Comparison of ENCODE assay signal across 3 cellular contexts in the genomic region with DNA sequence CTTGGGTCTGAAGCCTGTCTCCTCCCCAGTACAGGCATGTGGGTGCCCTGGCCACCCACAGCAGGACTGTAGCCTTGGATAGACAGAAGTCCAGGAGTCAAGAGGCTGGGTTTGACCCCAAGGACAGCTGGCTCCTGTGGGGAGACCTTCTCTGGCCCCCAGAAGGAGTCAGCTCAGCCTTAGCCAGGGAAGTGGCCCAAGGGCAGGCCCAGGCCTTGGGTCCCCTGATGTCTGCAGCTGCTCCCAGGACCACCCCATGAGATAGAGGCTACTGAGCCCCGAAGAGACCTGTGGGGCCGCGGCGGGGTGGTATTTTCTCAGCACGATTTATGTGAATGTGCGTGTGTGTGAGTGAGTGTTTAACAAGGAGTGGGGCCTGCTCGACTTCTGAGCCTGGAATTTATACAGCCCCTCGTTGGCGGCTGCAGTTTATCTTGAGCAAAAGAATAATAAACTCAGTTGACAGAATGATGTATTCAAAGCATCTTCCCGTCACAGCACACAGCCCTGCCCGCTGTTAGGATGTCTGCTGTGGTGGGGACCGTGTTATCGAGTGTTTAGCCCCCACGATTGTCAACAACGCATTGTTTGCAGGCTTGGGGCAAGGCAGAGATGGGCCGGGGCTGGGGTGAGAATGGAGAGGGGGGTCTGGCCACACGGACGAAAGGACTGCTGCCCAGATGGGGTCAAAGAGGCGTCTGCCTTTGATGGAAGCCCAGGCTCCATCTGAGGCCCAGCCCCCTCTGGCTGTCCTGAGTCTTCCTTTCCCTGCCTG.
TF ChIP-seq lines count a peak whose summit lies in the region.

No MANE protein-coding gene starts in this region.

TF ChIP-seq in SK-N-SH, 30 proteins besides CTCF, POLR2A, EP300 and RAD21 (continues in another document):
- TF ChIP-seq SMC3 (IDR thresholded peaks at IDR 0.05; ENCODE audit: low read depth, low read length) (no peak), FOSL2 (IDR thresholded peaks at IDR 0.05; ENCODE audit: borderline replicate concordance, low read depth) (no peak), POLR2AphosphoS5 (IDR thresholded peaks at IDR 0.05; ENCODE audit: low read depth, low read length) (no peak), TEAD4 (IDR thresholded peaks at IDR 0.05; ENCODE audit: borderline replicate concordance, insufficient read depth) (no peak), FOXJ3 (CRISPR knock-in tag; IDR thresholded peaks at IDR 0.05) (no peak), CHD2 (IDR thresholded peaks at IDR 0.05; ENCODE audit: low read length, partially characterized antibody) (no peak), GABPA (IDR thresholded peaks at IDR 0.05; ENCODE audit: low read depth) (no peak), RCOR1 (IDR thresholded peaks at IDR 0.05; ENCODE audit: low read length) (no peak)
- TF ChIP-seq, protein P1, sequence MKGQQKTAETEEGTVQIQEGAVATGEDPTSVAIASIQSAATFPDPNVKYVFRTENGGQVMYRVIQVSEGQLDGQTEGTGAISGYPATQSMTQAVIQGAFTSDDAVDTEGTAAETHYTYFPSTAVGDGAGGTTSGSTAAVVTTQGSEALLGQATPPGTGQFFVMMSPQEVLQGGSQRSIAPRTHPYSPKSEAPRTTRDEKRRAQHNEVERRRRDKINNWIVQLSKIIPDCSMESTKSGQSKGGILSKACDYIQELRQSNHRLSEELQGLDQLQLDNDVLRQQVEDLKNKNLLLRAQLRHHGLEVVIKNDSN (IDR thresholded peaks at IDR 0.05; ENCODE audit: borderline replicate concordance, low read depth): no peak
- TF ChIP-seq, protein P2, sequence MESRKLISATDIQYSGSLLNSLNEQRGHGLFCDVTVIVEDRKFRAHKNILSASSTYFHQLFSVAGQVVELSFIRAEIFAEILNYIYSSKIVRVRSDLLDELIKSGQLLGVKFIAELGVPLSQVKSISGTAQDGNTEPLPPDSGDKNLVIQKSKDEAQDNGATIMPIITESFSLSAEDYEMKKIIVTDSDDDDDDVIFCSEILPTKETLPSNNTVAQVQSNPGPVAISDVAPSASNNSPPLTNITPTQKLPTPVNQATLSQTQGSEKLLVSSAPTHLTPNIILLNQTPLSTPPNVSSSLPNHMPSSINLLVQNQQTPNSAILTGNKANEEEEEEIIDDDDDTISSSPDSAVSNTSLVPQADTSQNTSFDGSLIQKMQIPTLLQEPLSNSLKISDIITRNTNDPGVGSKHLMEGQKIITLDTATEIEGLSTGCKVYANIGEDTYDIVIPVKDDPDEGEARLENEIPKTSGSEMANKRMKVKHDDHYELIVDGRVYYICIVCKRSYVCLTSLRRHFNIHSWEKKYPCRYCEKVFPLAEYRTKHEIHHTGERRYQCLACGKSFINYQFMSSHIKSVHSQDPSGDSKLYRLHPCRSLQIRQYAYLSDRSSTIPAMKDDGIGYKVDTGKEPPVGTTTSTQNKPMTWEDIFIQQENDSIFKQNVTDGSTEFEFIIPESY (IDR thresholded peaks at IDR 0.05; ENCODE audit: borderline replicate concordance, low read depth): no peak
- TF ChIP-seq, protein P3, sequence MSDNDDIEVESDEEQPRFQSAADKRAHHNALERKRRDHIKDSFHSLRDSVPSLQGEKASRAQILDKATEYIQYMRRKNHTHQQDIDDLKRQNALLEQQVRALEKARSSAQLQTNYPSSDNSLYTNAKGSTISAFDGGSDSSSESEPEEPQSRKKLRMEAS (IDR thresholded peaks at IDR 0.05; ENCODE audit: low read depth): no peak
- TF ChIP-seq, protein P4, sequence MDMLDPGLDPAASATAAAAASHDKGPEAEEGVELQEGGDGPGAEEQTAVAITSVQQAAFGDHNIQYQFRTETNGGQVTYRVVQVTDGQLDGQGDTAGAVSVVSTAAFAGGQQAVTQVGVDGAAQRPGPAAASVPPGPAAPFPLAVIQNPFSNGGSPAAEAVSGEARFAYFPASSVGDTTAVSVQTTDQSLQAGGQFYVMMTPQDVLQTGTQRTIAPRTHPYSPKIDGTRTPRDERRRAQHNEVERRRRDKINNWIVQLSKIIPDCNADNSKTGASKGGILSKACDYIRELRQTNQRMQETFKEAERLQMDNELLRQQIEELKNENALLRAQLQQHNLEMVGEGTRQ (IDR thresholded peaks at IDR 0.05; ENCODE audit: borderline replicate concordance, low read depth, low read length): no peak

TF ChIP-seq in SK-N-SH treated with all-trans-retinoic acid at 6 μM for 48 hours, 23 proteins besides CTCF, POLR2A, EP300 and RAD21:
- TF ChIP-seq TCF4 (CRISPR knock-in tag; IDR thresholded peaks at IDR 0.05; ENCODE audit: borderline replicate concordance) (no peak), TOX (CRISPR knock-in tag; IDR thresholded peaks at IDR 0.05; ENCODE audit: borderline replicate concordance) (no peak), ZFP3 (CRISPR knock-in tag; IDR thresholded peaks at IDR 0.05) (no peak), ZNF565 (CRISPR knock-in tag; conservative IDR thresholded peaks at IDR 0.05; ENCODE audit: low read depth) (no peak)
- TF ChIP-seq, protein P5, sequence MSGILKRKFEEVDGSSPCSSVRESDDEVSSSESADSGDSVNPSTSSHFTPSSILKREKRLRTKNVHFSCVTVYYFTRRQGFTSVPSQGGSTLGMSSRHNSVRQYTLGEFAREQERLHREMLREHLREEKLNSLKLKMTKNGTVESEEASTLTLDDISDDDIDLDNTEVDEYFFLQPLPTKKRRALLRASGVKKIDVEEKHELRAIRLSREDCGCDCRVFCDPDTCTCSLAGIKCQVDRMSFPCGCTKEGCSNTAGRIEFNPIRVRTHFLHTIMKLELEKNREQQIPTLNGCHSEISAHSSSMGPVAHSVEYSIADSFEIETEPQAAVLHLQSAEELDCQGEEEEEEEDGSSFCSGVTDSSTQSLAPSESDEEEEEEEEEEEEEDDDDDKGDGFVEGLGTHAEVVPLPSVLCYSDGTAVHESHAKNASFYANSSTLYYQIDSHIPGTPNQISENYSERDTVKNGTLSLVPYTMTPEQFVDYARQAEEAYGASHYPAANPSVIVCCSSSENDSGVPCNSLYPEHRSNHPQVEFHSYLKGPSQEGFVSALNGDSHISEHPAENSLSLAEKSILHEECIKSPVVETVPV (CRISPR knock-in tag; IDR thresholded peaks at IDR 0.05): no peak
- TF ChIP-seq, protein P6, sequence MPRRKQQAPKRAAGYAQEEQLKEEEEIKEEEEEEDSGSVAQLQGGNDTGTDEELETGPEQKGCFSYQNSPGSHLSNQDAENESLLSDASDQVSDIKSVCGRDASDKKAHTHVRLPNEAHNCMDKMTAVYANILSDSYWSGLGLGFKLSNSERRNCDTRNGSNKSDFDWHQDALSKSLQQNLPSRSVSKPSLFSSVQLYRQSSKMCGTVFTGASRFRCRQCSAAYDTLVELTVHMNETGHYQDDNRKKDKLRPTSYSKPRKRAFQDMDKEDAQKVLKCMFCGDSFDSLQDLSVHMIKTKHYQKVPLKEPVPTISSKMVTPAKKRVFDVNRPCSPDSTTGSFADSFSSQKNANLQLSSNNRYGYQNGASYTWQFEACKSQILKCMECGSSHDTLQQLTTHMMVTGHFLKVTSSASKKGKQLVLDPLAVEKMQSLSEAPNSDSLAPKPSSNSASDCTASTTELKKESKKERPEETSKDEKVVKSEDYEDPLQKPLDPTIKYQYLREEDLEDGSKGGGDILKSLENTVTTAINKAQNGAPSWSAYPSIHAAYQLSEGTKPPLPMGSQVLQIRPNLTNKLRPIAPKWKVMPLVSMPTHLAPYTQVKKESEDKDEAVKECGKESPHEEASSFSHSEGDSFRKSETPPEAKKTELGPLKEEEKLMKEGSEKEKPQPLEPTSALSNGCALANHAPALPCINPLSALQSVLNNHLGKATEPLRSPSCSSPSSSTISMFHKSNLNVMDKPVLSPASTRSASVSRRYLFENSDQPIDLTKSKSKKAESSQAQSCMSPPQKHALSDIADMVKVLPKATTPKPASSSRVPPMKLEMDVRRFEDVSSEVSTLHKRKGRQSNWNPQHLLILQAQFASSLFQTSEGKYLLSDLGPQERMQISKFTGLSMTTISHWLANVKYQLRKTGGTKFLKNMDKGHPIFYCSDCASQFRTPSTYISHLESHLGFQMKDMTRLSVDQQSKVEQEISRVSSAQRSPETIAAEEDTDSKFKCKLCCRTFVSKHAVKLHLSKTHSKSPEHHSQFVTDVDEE (CRISPR knock-in tag; IDR thresholded peaks at IDR 0.05): no peak
TF ChIP-seq in SK-N-SH treated with all-trans-retinoic acid at 6 μM for 48 hours: peak in this region for 0.

TF ChIP-seq in K562, 482 proteins besides CTCF, POLR2A, EP300 and RAD21 (continues in another document):
- TF ChIP-seq PML (IDR thresholded peaks at IDR 0.05; ENCODE audit: low read length) (no peak), ZNF830 (CRISPR knock-in tag; IDR thresholded peaks at IDR 0.05) (no peak), ZNF583 (CRISPR knock-in tag; IDR thresholded peaks at IDR 0.05) (0 out of 2 replicates have a peak, but pooled peaks have one; percentile 28), L3MBTL2 (IDR thresholded peaks at IDR 0.05) (no peak), PURB (CRISPR knock-in tag; IDR thresholded peaks at IDR 0.05; ENCODE audit: low read depth) (no peak), GATA2 (CRISPR knock-in tag; IDR thresholded peaks at IDR 0.05) (no peak), ESRRB (CRISPR knock-in tag; IDR thresholded peaks at IDR 0.05; ENCODE audit: borderline replicate concordance) (no peak), NFRKB (IDR thresholded peaks at IDR 0.05; ENCODE audit: low read depth) (0 out of 2 replicates have a peak, but pooled peaks have one; percentile 57), DACH1 (IDR thresholded peaks at IDR 0.05; ENCODE audit: partially characterized antibody) (no peak), PTTG1 (tag; IDR thresholded peaks at IDR 0.05; ENCODE audit: low read depth) (no peak), ZNF324 (CRISPR knock-in tag; IDR thresholded peaks at IDR 0.05) (0 out of 2 replicates have a peak, but pooled peaks have one; percentile 10), PHB (CRISPR knock-in tag; IDR thresholded peaks at IDR 0.05) (no peak)
- TF ChIP-seq, protein P4 (CRISPR knock-in tag; IDR thresholded peaks at IDR 0.05): no peak
- TF ChIP-seq, protein P7, sequence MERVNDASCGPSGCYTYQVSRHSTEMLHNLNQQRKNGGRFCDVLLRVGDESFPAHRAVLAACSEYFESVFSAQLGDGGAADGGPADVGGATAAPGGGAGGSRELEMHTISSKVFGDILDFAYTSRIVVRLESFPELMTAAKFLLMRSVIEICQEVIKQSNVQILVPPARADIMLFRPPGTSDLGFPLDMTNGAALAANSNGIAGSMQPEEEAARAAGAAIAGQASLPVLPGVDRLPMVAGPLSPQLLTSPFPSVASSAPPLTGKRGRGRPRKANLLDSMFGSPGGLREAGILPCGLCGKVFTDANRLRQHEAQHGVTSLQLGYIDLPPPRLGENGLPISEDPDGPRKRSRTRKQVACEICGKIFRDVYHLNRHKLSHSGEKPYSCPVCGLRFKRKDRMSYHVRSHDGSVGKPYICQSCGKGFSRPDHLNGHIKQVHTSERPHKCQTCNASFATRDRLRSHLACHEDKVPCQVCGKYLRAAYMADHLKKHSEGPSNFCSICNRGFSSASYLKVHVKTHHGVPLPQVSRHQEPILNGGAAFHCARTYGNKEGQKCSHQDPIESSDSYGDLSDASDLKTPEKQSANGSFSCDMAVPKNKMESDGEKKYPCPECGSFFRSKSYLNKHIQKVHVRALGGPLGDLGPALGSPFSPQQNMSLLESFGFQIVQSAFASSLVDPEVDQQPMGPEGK (CRISPR knock-in tag; IDR thresholded peaks at IDR 0.05; ENCODE audit: borderline replicate concordance): no peak
- TF ChIP-seq, protein P8, sequence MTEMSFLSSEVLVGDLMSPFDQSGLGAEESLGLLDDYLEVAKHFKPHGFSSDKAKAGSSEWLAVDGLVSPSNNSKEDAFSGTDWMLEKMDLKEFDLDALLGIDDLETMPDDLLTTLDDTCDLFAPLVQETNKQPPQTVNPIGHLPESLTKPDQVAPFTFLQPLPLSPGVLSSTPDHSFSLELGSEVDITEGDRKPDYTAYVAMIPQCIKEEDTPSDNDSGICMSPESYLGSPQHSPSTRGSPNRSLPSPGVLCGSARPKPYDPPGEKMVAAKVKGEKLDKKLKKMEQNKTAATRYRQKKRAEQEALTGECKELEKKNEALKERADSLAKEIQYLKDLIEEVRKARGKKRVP (CRISPR knock-in tag; IDR thresholded peaks at IDR 0.05): no peak
- TF ChIP-seq, protein P9, sequence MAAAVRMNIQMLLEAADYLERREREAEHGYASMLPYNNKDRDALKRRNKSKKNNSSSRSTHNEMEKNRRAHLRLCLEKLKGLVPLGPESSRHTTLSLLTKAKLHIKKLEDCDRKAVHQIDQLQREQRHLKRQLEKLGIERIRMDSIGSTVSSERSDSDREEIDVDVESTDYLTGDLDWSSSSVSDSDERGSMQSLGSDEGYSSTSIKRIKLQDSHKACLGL (CRISPR knock-in tag; IDR thresholded peaks at IDR 0.05; ENCODE audit: borderline replicate concordance, poor library complexity, severe bottlenecking): no peak
- TF ChIP-seq, protein P10, sequence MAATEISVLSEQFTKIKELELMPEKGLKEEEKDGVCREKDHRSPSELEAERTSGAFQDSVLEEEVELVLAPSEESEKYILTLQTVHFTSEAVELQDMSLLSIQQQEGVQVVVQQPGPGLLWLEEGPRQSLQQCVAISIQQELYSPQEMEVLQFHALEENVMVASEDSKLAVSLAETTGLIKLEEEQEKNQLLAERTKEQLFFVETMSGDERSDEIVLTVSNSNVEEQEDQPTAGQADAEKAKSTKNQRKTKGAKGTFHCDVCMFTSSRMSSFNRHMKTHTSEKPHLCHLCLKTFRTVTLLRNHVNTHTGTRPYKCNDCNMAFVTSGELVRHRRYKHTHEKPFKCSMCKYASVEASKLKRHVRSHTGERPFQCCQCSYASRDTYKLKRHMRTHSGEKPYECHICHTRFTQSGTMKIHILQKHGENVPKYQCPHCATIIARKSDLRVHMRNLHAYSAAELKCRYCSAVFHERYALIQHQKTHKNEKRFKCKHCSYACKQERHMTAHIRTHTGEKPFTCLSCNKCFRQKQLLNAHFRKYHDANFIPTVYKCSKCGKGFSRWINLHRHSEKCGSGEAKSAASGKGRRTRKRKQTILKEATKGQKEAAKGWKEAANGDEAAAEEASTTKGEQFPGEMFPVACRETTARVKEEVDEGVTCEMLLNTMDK (IDR thresholded peaks at IDR 0.05; ENCODE audit: borderline replicate concordance, insufficient read depth, low read depth, low read length, poor library complexity, severe bottlenecking): no peak
- TF ChIP-seq, protein P11, sequence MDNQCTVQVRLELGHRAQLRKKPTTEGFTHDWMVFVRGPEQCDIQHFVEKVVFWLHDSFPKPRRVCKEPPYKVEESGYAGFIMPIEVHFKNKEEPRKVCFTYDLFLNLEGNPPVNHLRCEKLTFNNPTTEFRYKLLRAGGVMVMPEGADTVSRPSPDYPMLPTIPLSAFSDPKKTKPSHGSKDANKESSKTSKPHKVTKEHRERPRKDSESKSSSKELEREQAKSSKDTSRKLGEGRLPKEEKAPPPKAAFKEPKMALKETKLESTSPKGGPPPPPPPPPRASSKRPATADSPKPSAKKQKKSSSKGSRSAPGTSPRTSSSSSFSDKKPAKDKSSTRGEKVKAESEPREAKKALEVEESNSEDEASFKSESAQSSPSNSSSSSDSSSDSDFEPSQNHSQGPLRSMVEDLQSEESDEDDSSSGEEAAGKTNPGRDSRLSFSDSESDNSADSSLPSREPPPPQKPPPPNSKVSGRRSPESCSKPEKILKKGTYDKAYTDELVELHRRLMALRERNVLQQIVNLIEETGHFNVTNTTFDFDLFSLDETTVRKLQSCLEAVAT (IDR thresholded peaks at IDR 0.05): peak in 1 of 2 experiments; percentile 69; a peak in 1 of 4 replicates
